Comparison of ENCODE assay signal across 1 cellular context in the genomic region with DNA sequence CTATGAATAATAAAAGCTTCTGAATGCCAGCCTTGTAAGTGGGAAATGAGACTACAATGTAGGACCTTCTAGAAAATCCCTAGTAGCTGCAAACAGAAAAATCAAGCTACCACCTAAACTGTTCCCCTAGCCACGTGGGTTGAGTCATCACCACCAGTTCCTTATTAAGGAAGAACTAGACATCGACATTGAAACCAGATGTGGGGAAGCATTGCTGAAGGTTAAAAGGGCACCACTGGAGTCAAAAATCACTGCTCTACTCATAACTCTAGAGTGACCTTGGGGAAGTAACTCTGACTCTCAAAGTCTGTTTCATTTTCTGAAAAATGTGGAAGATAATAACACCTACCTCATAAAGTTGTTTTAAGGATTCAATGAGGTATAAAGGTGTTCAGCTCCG.
TF ChIP-seq lines count a peak whose summit lies in the region.

No MANE protein-coding gene starts in this region.

TF ChIP-seq in GM12878, 131 proteins besides CTCF, POLR2A, EP300 and RAD21:
- TF ChIP-seq LARP7 (IDR thresholded peaks at IDR 0.05) (no peak), SIX5 (IDR thresholded peaks at IDR 0.05; ENCODE audit: low read depth, low read length, severe bottlenecking) (no peak), CBFB (IDR thresholded peaks at IDR 0.05; ENCODE audit: low read depth) (no peak), SREBF2 (IDR thresholded peaks at IDR 0.05; ENCODE audit: low read length) (no peak), ATF7 (IDR thresholded peaks at IDR 0.05; ENCODE audit: low read depth) (no peak), JUNB (IDR thresholded peaks at IDR 0.05) (no peak), SUZ12 (IDR thresholded peaks at IDR 0.05; ENCODE audit: unreplicated experiment) (no peak), NR2F1 (conservative IDR thresholded peaks at IDR 0.05) (peak; percentile 79), ESRRA (IDR thresholded peaks at IDR 0.05; ENCODE audit: low read length) (peak; percentile 94; the same call in 1 of the 2 replicates), MEF2A (IDR thresholded peaks at IDR 0.05; ENCODE audit: insufficient read depth, low read depth, low read length) (no peak), IKZF2 (IDR thresholded peaks at IDR 0.05) (peak; percentile 28 to 46; a peak in 3 of 4 replicates), MYB (IDR thresholded peaks at IDR 0.05; ENCODE audit: borderline replicate concordance, low read depth, low read length) (no peak), BHLHE40 (IDR thresholded peaks at IDR 0.05; ENCODE audit: borderline replicate concordance in 1 of 2, low read depth in 2 of 2, low read length in 1 of 2) (no peak), RAD51 (IDR thresholded peaks at IDR 0.05) (peak; percentile 37; the same call in 1 of the 2 replicates), RUNX3 (IDR thresholded peaks at IDR 0.05; ENCODE audit: low read length) (0 out of 2 replicates have a peak, but pooled peaks have one; percentile 18), SPI1 (IDR thresholded peaks at IDR 0.05; ENCODE audit: borderline replicate concordance, insufficient read depth, low read depth, low read length) (peak; percentile 57; the same call in 1 of the 2 replicates), IKZF1 (conservative IDR thresholded peaks at IDR 0.05) (0 out of 2 replicates have a peak, but pooled peaks have one; percentile 14), TCF7 (IDR thresholded peaks at IDR 0.05; ENCODE audit: borderline replicate concordance) (no peak)
- TF ChIP-seq, protein P1, sequence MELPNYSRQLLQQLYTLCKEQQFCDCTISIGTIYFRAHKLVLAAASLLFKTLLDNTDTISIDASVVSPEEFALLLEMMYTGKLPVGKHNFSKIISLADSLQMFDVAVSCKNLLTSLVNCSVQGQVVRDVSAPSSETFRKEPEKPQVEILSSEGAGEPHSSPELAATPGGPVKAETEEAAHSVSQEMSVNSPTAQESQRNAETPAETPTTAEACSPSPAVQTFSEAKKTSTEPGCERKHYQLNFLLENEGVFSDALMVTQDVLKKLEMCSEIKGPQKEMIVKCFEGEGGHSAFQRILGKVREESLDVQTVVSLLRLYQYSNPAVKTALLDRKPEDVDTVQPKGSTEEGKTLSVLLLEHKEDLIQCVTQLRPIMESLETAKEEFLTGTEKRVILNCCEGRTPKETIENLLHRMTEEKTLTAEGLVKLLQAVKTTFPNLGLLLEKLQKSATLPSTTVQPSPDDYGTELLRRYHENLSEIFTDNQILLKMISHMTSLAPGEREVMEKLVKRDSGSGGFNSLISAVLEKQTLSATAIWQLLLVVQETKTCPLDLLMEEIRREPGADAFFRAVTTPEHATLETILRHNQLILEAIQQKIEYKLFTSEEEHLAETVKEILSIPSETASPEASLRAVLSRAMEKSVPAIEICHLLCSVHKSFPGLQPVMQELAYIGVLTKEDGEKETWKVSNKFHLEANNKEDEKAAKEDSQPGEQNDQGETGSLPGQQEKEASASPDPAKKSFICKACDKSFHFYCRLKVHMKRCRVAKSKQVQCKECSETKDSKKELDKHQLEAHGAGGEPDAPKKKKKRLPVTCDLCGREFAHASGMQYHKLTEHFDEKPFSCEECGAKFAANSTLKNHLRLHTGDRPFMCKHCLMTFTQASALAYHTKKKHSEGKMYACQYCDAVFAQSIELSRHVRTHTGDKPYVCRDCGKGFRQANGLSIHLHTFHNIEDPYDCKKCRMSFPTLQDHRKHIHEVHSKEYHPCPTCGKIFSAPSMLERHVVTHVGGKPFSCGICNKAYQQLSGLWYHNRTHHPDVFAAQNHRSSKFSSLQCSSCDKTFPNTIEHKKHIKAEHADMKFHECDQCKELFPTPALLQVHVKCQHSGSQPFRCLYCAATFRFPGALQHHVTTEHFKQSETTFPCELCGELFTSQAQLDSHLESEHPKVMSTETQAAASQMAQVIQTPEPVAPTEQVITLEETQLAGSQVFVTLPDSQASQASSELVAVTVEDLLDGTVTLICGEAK (IDR thresholded peaks at IDR 0.05; ENCODE audit: borderline replicate concordance), result no peak
